Comparison of ENCODE assay signal across 1 cellular context in the genomic region with DNA sequence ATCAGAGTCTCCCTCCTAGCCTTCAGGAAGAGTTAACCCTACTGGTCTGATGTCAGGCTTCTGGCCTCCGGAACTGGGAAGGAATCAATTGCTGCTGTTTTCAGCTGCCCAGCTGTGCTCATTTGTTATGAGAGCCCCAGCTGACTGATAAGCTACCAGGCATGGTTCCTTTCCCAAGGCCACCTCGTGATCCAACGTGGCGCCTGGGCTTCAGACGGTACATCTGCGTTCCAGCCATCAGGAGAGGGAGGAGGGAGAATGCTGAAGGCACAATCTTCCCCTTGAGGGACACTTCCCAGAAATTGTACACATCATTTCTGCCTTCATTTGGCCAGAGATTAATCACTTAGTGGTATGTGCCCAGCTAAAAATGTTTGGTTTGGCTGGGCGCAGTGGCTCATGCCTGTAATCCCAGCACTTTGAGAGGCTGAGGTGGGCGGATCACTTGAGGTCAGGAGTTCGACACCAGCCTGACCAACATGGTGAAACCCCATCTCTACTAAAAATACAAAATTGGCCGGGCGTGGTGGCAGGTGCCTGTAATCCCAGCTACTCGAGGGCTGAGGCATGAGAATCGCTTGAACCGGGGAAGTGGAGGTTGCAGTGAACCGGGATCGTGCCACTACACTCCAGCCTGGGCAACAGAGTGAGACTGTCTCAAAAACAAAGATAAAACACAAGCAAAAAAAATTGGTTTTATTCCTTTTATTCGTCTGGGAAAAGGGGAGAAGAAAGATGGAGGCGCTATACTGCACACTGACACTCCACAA.
TF ChIP-seq lines count a peak whose summit lies in the region.

No MANE protein-coding gene starts in this region.

TF ChIP-seq in HepG2, 621 proteins besides CTCF, POLR2A, EP300 and RAD21 (continued from another document and continues in another):
- TF ChIP-seq DR1 (CRISPR knock-in tag; IDR thresholded peaks at IDR 0.05) (0 out of 2 replicates have a peak, but pooled peaks have one; percentile 34), BRCA1 (CRISPR knock-in tag; IDR thresholded peaks at IDR 0.05) (no peak), GLI4 (CRISPR knock-in tag; IDR thresholded peaks at IDR 0.05; ENCODE audit: borderline replicate concordance) (no peak), ZNF234 (CRISPR knock-in tag; conservative IDR thresholded peaks at IDR 0.05) (no peak), KLF12 (CRISPR knock-in tag; IDR thresholded peaks at IDR 0.05; ENCODE audit: borderline replicate concordance) (no peak), ZNF772 (CRISPR knock-in tag; IDR thresholded peaks at IDR 0.05) (0 out of 2 replicates have a peak, but pooled peaks have one; percentile 33), ERF (CRISPR knock-in tag; IDR thresholded peaks at IDR 0.05) (peak; percentile 81; the same call in 1 of the 2 replicates), MAFK (conservative IDR thresholded peaks at IDR 0.05 in 1 of 2, IDR thresholded peaks at IDR 0.05 in 1 of 2; ENCODE audit: low read length in 2 of 2) (no peak), KLF16 (CRISPR knock-in tag; IDR thresholded peaks at IDR 0.05) (peak in 1 of 2 experiments; percentile 65; a peak in 2 of 4 replicates), TOPORS (CRISPR knock-in tag; IDR thresholded peaks at IDR 0.05) (no peak), TCF7 (IDR thresholded peaks at IDR 0.05; ENCODE audit: low read depth) (no peak), ZNF816 (CRISPR knock-in tag; IDR thresholded peaks at IDR 0.05; ENCODE audit: borderline replicate concordance) (no peak), BCL6 (CRISPR knock-in tag; IDR thresholded peaks at IDR 0.05) (no peak), GPN1 (CRISPR knock-in tag; IDR thresholded peaks at IDR 0.05; ENCODE audit: borderline replicate concordance) (no peak), XBP1 (CRISPR knock-in tag; IDR thresholded peaks at IDR 0.05) (no peak), NR2F1 (CRISPR knock-in tag; IDR thresholded peaks at IDR 0.05) (no peak), KMT2B (CRISPR knock-in tag; IDR thresholded peaks at IDR 0.05) (no peak), NFYB (CRISPR knock-in tag; IDR thresholded peaks at IDR 0.05) (0 out of 2 replicates have a peak, but pooled peaks have one; percentile 9), ZKSCAN5 (CRISPR knock-in tag; IDR thresholded peaks at IDR 0.05) (no peak), ZNF572 (CRISPR knock-in tag; IDR thresholded peaks at IDR 0.05) (peak; percentile 75; the same call in 1 of the 2 replicates), ZNF563 (CRISPR knock-in tag; IDR thresholded peaks at IDR 0.05) (no peak), ZNF577 (CRISPR knock-in tag; IDR thresholded peaks at IDR 0.05; ENCODE audit: borderline replicate concordance, low read depth) (no peak), ZNF766 (CRISPR knock-in tag; IDR thresholded peaks at IDR 0.05; ENCODE audit: borderline replicate concordance) (no peak), PPARG (CRISPR knock-in tag; conservative IDR thresholded peaks at IDR 0.05) (peak; percentile 38; the same call in 1 of the 2 replicates), ZNF879 (CRISPR knock-in tag; IDR thresholded peaks at IDR 0.05) (no peak), CHCHD3 (CRISPR knock-in tag; IDR thresholded peaks at IDR 0.05) (no peak), SIX4 (CRISPR knock-in tag; IDR thresholded peaks at IDR 0.05) (no peak), ZNF251 (CRISPR knock-in tag; IDR thresholded peaks at IDR 0.05) (no peak), NFE2L2 (IDR thresholded peaks at IDR 0.05; ENCODE audit: low read length) (no peak), ZNF317 (CRISPR knock-in tag; IDR thresholded peaks at IDR 0.05) (peak; percentile 77), SMARCE1 (IDR thresholded peaks at IDR 0.05; ENCODE audit: borderline replicate concordance) (no peak), KAT2B (IDR thresholded peaks at IDR 0.05; ENCODE audit: borderline replicate concordance, low read depth, low read length) (no peak), FOXA3 (CRISPR knock-in tag; IDR thresholded peaks at IDR 0.05) (peak; percentile 57; the same call in 1 of the 2 replicates), ZNF468 (CRISPR knock-in tag; IDR thresholded peaks at IDR 0.05) (no peak), ZNF430 (CRISPR knock-in tag; IDR thresholded peaks at IDR 0.05) (peak; percentile 77; the same call in 1 of the 2 replicates), ZFY (CRISPR knock-in tag; IDR thresholded peaks at IDR 0.05) (peak; percentile 38; the same call in 1 of the 2 replicates), ASH2L (IDR thresholded peaks at IDR 0.05; ENCODE audit: insufficient read length, low read depth, low read length) (no peak), TARDBP (CRISPR knock-in tag; IDR thresholded peaks at IDR 0.05) (no peak; the same call in 1 of the 2 replicates), GATAD1 (CRISPR knock-in tag; IDR thresholded peaks at IDR 0.05) (peak; percentile 71), ZNF891 (CRISPR knock-in tag; IDR thresholded peaks at IDR 0.05) (no peak), SRSF4 (IDR thresholded peaks at IDR 0.05; ENCODE audit: low read depth, low read length, poor library complexity, severe bottlenecking) (no peak), BHLHE40 (IDR thresholded peaks at IDR 0.05; ENCODE audit: low read length) (no peak; the same call in 1 of the 2 replicates)
- TF ChIP-seq, protein P1, sequence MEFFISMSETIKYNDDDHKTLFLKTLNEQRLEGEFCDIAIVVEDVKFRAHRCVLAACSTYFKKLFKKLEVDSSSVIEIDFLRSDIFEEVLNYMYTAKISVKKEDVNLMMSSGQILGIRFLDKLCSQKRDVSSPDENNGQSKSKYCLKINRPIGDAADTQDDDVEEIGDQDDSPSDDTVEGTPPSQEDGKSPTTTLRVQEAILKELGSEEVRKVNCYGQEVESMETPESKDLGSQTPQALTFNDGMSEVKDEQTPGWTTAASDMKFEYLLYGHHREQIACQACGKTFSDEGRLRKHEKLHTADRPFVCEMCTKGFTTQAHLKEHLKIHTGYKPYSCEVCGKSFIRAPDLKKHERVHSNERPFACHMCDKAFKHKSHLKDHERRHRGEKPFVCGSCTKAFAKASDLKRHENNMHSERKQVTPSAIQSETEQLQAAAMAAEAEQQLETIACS (CRISPR knock-in tag; IDR thresholded peaks at IDR 0.05) = no peak
- TF ChIP-seq, protein P2, sequence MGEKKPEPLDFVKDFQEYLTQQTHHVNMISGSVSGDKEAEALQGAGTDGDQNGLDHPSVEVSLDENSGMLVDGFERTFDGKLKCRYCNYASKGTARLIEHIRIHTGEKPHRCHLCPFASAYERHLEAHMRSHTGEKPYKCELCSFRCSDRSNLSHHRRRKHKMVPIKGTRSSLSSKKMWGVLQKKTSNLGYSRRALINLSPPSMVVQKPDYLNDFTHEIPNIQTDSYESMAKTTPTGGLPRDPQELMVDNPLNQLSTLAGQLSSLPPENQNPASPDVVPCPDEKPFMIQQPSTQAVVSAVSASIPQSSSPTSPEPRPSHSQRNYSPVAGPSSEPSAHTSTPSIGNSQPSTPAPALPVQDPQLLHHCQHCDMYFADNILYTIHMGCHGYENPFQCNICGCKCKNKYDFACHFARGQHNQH (CRISPR knock-in tag; IDR thresholded peaks at IDR 0.05) = peak; percentile 50; the same call in 1 of the 2 replicates
- TF ChIP-seq, protein P3, sequence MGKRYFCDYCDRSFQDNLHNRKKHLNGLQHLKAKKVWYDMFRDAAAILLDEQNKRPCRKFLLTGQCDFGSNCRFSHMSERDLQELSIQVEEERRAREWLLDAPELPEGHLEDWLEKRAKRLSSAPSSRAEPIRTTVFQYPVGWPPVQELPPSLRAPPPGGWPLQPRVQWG (CRISPR knock-in tag; IDR thresholded peaks at IDR 0.05; ENCODE audit: borderline replicate concordance, low read depth) = no peak
- TF ChIP-seq, protein P4, sequence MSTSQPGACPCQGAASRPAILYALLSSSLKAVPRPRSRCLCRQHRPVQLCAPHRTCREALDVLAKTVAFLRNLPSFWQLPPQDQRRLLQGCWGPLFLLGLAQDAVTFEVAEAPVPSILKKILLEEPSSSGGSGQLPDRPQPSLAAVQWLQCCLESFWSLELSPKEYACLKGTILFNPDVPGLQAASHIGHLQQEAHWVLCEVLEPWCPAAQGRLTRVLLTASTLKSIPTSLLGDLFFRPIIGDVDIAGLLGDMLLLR (CRISPR knock-in tag; IDR thresholded peaks at IDR 0.05) = 0 out of 2 replicates have a peak, but pooled peaks have one; percentile 47
- TF ChIP-seq, protein P5, sequence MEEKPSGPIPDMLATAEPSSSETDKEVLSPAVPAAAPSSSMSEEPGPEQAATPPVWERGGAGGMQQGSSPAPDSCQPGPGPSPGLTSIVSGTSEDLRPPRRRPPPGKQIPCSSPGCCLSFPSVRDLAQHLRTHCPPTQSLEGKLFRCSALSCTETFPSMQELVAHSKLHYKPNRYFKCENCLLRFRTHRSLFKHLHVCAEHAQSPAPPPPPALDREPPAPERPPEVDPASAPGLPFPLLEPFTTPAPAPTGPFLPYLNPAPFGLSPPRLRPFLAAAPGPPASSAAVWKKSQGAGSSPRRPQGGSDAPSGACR (CRISPR knock-in tag; IDR thresholded peaks at IDR 0.05) = no peak
- TF ChIP-seq, protein P6, sequence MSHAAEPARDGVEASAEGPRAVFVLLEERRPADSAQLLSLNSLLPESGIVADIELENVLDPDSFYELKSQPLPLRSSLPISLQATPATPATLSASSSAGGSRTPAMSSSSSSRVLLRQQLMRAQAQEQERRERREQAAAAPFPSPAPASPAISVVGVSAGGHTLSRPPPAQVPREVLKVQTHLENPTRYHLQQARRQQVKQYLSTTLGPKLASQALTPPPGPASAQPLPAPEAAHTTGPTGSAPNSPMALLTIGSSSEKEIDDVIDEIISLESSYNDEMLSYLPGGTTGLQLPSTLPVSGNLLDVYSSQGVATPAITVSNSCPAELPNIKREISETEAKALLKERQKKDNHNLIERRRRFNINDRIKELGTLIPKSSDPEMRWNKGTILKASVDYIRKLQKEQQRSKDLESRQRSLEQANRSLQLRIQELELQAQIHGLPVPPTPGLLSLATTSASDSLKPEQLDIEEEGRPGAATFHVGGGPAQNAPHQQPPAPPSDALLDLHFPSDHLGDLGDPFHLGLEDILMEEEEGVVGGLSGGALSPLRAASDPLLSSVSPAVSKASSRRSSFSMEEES (CRISPR knock-in tag; IDR thresholded peaks at IDR 0.05) = peak; percentile 97
- TF ChIP-seq, protein P7, sequence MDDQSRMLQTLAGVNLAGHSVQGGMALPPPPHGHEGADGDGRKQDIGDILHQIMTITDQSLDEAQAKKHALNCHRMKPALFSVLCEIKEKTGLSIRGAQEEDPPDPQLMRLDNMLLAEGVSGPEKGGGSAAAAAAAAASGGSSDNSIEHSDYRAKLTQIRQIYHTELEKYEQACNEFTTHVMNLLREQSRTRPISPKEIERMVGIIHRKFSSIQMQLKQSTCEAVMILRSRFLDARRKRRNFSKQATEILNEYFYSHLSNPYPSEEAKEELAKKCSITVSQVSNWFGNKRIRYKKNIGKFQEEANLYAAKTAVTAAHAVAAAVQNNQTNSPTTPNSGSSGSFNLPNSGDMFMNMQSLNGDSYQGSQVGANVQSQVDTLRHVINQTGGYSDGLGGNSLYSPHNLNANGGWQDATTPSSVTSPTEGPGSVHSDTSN (CRISPR knock-in tag; IDR thresholded peaks at IDR 0.05; ENCODE audit: borderline replicate concordance) = no peak
- TF ChIP-seq, protein P8, sequence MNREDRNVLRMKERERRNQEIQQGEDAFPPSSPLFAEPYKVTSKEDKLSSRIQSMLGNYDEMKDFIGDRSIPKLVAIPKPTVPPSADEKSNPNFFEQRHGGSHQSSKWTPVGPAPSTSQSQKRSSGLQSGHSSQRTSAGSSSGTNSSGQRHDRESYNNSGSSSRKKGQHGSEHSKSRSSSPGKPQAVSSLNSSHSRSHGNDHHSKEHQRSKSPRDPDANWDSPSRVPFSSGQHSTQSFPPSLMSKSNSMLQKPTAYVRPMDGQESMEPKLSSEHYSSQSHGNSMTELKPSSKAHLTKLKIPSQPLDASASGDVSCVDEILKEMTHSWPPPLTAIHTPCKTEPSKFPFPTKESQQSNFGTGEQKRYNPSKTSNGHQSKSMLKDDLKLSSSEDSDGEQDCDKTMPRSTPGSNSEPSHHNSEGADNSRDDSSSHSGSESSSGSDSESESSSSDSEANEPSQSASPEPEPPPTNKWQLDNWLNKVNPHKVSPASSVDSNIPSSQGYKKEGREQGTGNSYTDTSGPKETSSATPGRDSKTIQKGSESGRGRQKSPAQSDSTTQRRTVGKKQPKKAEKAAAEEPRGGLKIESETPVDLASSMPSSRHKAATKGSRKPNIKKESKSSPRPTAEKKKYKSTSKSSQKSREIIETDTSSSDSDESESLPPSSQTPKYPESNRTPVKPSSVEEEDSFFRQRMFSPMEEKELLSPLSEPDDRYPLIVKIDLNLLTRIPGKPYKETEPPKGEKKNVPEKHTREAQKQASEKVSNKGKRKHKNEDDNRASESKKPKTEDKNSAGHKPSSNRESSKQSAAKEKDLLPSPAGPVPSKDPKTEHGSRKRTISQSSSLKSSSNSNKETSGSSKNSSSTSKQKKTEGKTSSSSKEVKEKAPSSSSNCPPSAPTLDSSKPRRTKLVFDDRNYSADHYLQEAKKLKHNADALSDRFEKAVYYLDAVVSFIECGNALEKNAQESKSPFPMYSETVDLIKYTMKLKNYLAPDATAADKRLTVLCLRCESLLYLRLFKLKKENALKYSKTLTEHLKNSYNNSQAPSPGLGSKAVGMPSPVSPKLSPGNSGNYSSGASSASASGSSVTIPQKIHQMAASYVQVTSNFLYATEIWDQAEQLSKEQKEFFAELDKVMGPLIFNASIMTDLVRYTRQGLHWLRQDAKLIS (CRISPR knock-in tag; IDR thresholded peaks at IDR 0.05) = no peak
- TF ChIP-seq, protein P9, sequence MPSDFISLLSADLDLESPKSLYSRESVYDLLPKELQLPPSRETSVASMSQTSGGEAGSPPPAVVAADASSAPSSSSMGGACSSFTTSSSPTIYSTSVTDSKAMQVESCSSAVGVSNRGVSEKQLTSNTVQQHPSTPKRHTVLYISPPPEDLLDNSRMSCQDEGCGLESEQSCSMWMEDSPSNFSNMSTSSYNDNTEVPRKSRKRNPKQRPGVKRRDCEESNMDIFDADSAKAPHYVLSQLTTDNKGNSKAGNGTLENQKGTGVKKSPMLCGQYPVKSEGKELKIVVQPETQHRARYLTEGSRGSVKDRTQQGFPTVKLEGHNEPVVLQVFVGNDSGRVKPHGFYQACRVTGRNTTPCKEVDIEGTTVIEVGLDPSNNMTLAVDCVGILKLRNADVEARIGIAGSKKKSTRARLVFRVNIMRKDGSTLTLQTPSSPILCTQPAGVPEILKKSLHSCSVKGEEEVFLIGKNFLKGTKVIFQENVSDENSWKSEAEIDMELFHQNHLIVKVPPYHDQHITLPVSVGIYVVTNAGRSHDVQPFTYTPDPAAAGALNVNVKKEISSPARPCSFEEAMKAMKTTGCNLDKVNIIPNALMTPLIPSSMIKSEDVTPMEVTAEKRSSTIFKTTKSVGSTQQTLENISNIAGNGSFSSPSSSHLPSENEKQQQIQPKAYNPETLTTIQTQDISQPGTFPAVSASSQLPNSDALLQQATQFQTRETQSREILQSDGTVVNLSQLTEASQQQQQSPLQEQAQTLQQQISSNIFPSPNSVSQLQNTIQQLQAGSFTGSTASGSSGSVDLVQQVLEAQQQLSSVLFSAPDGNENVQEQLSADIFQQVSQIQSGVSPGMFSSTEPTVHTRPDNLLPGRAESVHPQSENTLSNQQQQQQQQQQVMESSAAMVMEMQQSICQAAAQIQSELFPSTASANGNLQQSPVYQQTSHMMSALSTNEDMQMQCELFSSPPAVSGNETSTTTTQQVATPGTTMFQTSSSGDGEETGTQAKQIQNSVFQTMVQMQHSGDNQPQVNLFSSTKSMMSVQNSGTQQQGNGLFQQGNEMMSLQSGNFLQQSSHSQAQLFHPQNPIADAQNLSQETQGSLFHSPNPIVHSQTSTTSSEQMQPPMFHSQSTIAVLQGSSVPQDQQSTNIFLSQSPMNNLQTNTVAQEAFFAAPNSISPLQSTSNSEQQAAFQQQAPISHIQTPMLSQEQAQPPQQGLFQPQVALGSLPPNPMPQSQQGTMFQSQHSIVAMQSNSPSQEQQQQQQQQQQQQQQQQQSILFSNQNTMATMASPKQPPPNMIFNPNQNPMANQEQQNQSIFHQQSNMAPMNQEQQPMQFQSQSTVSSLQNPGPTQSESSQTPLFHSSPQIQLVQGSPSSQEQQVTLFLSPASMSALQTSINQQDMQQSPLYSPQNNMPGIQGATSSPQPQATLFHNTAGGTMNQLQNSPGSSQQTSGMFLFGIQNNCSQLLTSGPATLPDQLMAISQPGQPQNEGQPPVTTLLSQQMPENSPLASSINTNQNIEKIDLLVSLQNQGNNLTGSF (CRISPR knock-in tag; IDR thresholded peaks at IDR 0.05) = no peak
